Comparison of ENCODE assay signal across 8 cellular contexts in genomic region chr1:63522891-63523728, GRCh38. TPM values are rescaled to one million over a fixed set of nuclear protein-coding genes. Genes with fewer than 3 reads are reported as not detected.
DNase-seq lines count a peak whose midpoint lies in the region; ATAC-seq and TF ChIP-seq lines count a peak whose summit lies in the region.

TSS of gene EFCAB7 (plus strand) at chr1:63523525. CDS start at chr1:63525573, 2,048 bp downstream.
TSS of gene ITGB3BP (minus strand) at chr1:63523225. CDS start at chr1:63523133, 92 bp downstream.

- H3K36me3 Mint-ChIP-seq in WTC11 (no peaks in the 10 kb centered on the region), immature natural killer cell (peaks cover 0 to 10% (median 2%) of the 10 kb centered on the region in 3 donors)

- H3K9ac ChIP-seq in smooth muscle cell (ENCODE audit: low read depth) = peak within 1 kb of the TSS; percentile 89

- H3K4me1 Mint-ChIP-seq in WTC11 = peaks cover 15% of the 10 kb centered on the region
- peaks cover 20 to 29% of the 10 kb centered on the region in 2 donors for H3K4me1 Mint-ChIP-seq in immature natural killer cell

- no peaks in the 10 kb centered on the region for H3K9me3 ChIP-seq in smooth muscle cell (replicated peaks; ENCODE audit: low read depth)

- H3K27me3 ChIP-seq in smooth muscle cell (ENCODE audit: low read depth) = no peaks in the 10 kb centered on the region

- peaks cover 15% of the 10 kb centered on the region for H3K4me1 ChIP-seq in smooth muscle cell (ENCODE audit: low read depth)

- no peaks in the 10 kb centered on the region for H3K36me3 ChIP-seq in smooth muscle cell (ENCODE audit: low read depth)

- peak; percentile 69 for DNase-seq in AG04449 (ENCODE audit: low read depth, low spot score)
- peak; percentile 94 for DNase-seq in NCI-H2196 (lab: John Stamatoyannopoulos, UW; ENCODE audit: unreplicated experiment)
- DNase-seq in WTC11 (ENCODE audit: low spot score) = peak; percentile 85
- peak; percentile 96 to 98 for DNase-seq in cardiac fibroblast (ENCODE audit: low read depth in 2 of 2)
- peak; percentile 82 to 86 (median 85) for DNase-seq in immature natural killer cell
- DNase-seq in smooth muscle cell (lab: John Stamatoyannopoulos, UW; ENCODE audit: unreplicated experiment) = peak; percentile 83

- H3K27me3 Mint-ChIP-seq in WTC11 (ENCODE audit: low read depth) = no peaks in the 10 kb centered on the region
- H3K27me3 Mint-ChIP-seq in immature natural killer cell (ENCODE audit: low read depth in 3 of 3) = peaks cover 5 to 13% (median 11%) of the 10 kb centered on the region in 3 donors

- peak; percentile 82 for ATAC-seq in GM18873 (IDR thresholded peaks at IDR 0.05; ENCODE audit: low FRiP score, unreplicated experiment)
- ATAC-seq in HG03135 (IDR thresholded peaks at IDR 0.05; ENCODE audit: unreplicated experiment) = peak; percentile 83
- ATAC-seq in WTC11 = peak; percentile 99

- H3K79me2 ChIP-seq in smooth muscle cell (ENCODE audit: low read depth) = peaks cover 19% of the 10 kb centered on the region

- H4K20me1 ChIP-seq in smooth muscle cell (ENCODE audit: low read depth) = no peaks in the 10 kb centered on the region

- under 1% methylated on average over 50 of the region's 50 CpGs for WGBS in smooth muscle cell (ENCODE audit: low lambda C conversion rate)

- POLR2A ChIA-PET in AG04449 (lab: Yijun Ruan, JAX) = no interaction called here
- POLR2A ChIA-PET in WTC11 (lab: Charles Lee) = interaction anchor here (0.7 kb wide), 1 partner anchor 195 kb away, joined by 4 read pairs; no protein-coding TSS in a partner anchor

- peak within 1 kb of the TSS; percentile 66 for H3K4me3 ChIP-seq in AG04449 (ENCODE audit: low read depth, low read length)
- H3K4me3 ChIP-seq in cardiac fibroblast (replicated peaks in 1 of 2; ENCODE audit: low read depth in 2 of 2, low read length in 2 of 2) = peak within 1 kb of the TSS; percentile 60 to 86
- H3K4me3 ChIP-seq in smooth muscle cell = peak within 1 kb of the TSS; percentile 90

- peak within 1 kb of the TSS; percentile 91 for H3K4me2 ChIP-seq in smooth muscle cell

- peak within 1 kb of the TSS; percentile 100 for H2AFZ ChIP-seq in smooth muscle cell (ENCODE audit: low read depth)

- H3F3A ChIP-seq in smooth muscle cell (ENCODE audit: low read depth) = no peaks in the 10 kb centered on the region

- H3K9me3 Mint-ChIP-seq in WTC11 = no peaks in the 10 kb centered on the region
- no peaks in the 10 kb centered on the region for H3K9me3 Mint-ChIP-seq in immature natural killer cell

- H3K27ac ChIP-seq in smooth muscle cell (ENCODE audit: low read depth) = peak within 1 kb of the TSS; percentile 95

- H3K4me3 Mint-ChIP-seq in WTC11 (peak within 1 kb of the TSS; percentile 95), immature natural killer cell (peak within 1 kb of the TSS; percentile 88 to 98 (median 92))

- H3K27ac Mint-ChIP-seq in WTC11 (peak within 1 kb of the TSS; percentile 97), immature natural killer cell (peak within 1 kb of the TSS; percentile 96 to 99 (median 98))

- TF ChIP-seq CTCF in AG04449 (IDR thresholded peaks at IDR 0.05; ENCODE audit: insufficient read depth, low read length, missing control alignments) (no peak), WTC11 (IDR thresholded peaks at IDR 0.05) (no peak), cardiac fibroblast (IDR thresholded peaks at IDR 0.05; ENCODE audit: low read depth, low read length) (no peak), smooth muscle cell (IDR thresholded peaks at IDR 0.05; ENCODE audit: borderline replicate concordance, insufficient read depth, poor library complexity, severe bottlenecking) (no peak)

- CTCF ChIA-PET in AG04449 (lab: Yijun Ruan, JAX) = interaction anchor here (1.8 kb wide), 1 partner anchor 15 kb away, joined by 6 read pairs; no protein-coding TSS in a partner anchor
- CTCF ChIA-PET in WTC11 (lab: Charles Lee) = interaction anchor here (0.6 to 2.1 kb wide), 6 partner anchors 15 to 196 kb away, joined by 3 to 8 read pairs (median 4); no protein-coding TSS in a partner anchor

TF ChIP-seq in WTC11, 78 proteins besides CTCF, POLR2A, EP300 and RAD21 (continues in another document):
- no peak for TF ChIP-seq FOXJ3 (CRISPR knock-in tag; IDR thresholded peaks at IDR 0.05; ENCODE audit: borderline replicate concordance)
- no peak for TF ChIP-seq ZMAT4 (CRISPR knock-in tag; IDR thresholded peaks at IDR 0.05)
- TF ChIP-seq ZNF138 (CRISPR knock-in tag; conservative IDR thresholded peaks at IDR 0.05) = no peak
- no peak for TF ChIP-seq ATF3 (CRISPR knock-in tag; conservative IDR thresholded peaks at IDR 0.05)
- TF ChIP-seq PREB (CRISPR knock-in tag; IDR thresholded peaks at IDR 0.05; ENCODE audit: borderline replicate concordance) = no peak
- peak; percentile 67; the same call in 1 of the 2 replicates for TF ChIP-seq ZNF232 (CRISPR knock-in tag; IDR thresholded peaks at IDR 0.05)
- no peak for TF ChIP-seq ZNF281 (CRISPR knock-in tag; IDR thresholded peaks at IDR 0.05)
- TF ChIP-seq NFATC4 (CRISPR knock-in tag; IDR thresholded peaks at IDR 0.05) = no peak
- peak; percentile 96 for TF ChIP-seq E2F4 (CRISPR knock-in tag; IDR thresholded peaks at IDR 0.05; ENCODE audit: borderline replicate concordance, low read depth)
- no peak for TF ChIP-seq NR1H2 (CRISPR knock-in tag; IDR thresholded peaks at IDR 0.05)
- TF ChIP-seq FOXP4 (CRISPR knock-in tag; IDR thresholded peaks at IDR 0.05) = no peak

RNA-seq across cellular contexts. Expression of gene EFCAB7, which starts in this region (rescaled TPM):
- 2.3 to 4.3 TPM (median 2.8 TPM) in 3 replicates for total RNA-seq in WTC11 (2021)
- 1 to 10 TPM; 2.3 to 5.8 (median 3.7) TPM for polyA plus RNA-seq in immature natural killer cell
- 5.4 and 10.5 TPM in 2 replicates for total RNA-seq in smooth muscle cell
- polyA plus RNA-seq in smooth muscle cell = 3.5 and 5.0 TPM in 2 replicates

RNA-seq across cellular contexts. Expression of gene ITGB3BP, which starts in this region (rescaled TPM):
- total RNA-seq in WTC11 (2021) = 47.2 to 51.7 TPM (median 50.2 TPM) in 3 replicates
- 10 to 100 TPM in 2 of 3 donors, 1 to 10 TPM in 1; 7.9 to 24.0 (median 23.5) TPM for polyA plus RNA-seq in immature natural killer cell
- total RNA-seq in smooth muscle cell = 35.5 and 41.1 TPM in 2 replicates
- 23.4 and 27.7 TPM in 2 replicates for polyA plus RNA-seq in smooth muscle cell

Comparison
In these comparisons a context has a peak if more than half of its experiments do, and no peak if none do; other contexts are left out.
1. Peak in every context shown above with its lines: DNase-seq, ATAC-seq, H3K4me3 ChIP-seq and H3K27ac ChIP-seq.